In the genomic region with DNA sequence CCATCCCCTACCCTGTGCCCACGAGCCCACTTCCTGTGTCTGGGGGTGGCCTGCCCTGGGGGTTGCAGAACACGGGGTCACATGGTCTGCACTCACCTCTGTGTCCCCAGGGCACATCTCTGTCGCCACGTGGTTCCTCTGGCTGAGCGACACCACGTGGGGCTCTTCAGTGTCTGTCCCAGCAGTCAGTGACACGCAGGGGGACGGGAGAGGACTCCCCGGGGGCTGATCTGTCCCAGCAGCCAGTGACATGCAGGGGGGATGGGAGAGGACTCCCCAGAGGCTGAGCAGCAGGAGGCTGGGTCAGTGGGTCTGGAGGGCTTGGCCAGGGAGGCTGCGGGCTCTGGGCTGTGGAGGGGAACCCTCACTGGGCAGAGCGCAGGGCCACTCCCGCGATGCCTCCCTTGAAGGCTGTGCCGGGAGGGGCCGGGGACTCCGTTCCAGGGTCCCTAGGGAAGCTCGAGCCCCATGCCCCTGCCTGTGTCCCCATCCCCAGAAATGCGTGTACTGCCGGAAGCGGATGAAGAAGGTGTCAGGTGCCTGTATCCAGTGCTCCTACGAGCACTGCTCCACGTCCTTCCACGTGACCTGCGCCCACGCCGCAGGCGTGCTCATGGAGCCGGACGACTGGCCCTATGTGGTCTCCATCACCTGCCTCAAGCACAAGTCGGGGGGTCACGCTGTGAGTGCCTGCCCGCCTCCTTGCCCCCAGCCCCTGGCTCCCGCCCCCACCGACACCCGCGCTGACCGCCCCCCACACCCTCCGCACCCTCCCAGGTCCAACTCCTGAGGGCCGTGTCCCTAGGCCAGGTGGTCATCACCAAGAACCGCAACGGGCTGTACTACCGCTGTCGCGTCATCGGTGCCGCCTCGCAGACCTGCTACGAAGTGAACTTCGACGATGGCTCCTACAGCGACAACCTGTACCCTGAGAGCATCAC, we compare ENCODE assay signal across 15 cellular contexts.
DNase-seq lines count a peak whose midpoint lies in the region; ATAC-seq and TF ChIP-seq lines count a peak whose summit lies in the region.
"Had no signal": no experiment of that assay in that cellular context is flagged by ENCODE, and none has a peak within 500 bp of the region (broad histone marks: within the 10 kb centered on the region; RNA-seq: fewer than 3 reads in every experiment).

No MANE protein-coding gene starts in this region.

- no peak overlapping the region for H3K4me2 ChIP-seq in osteoblast (ENCODE audit: insufficient read depth, low read length)

- CTCF ChIA-PET in CD8-positive, alpha-beta T cell (lab: Charles Lee): interaction anchor here (1.4 kb wide), 1 partner anchor 10 kb away, joined by 3 read pairs; no protein-coding TSS in a partner anchor
- CTCF ChIA-PET in MCF 10A (lab: Yijun Ruan, JAX): interaction anchor here (0.6 kb wide), 1 partner anchor 99 kb away, joined by 3 read pairs; no protein-coding TSS in a partner anchor

- no peak overlapping the region for H3K27ac ChIP-seq in CD8-positive, alpha-beta T cell (ENCODE audit: low read depth, low read length)
- H3K27ac ChIP-seq in KOPT-K1 (ENCODE audit: low read depth, low read length, poor library complexity, severe bottlenecking): peak overlapping the region; percentile 21
- no peak overlapping the region for H3K27ac ChIP-seq in osteoblast (ENCODE audit: low read depth, low read length)
- H3K27ac ChIP-seq: foreskin keratinocyte, prostate gland, thyroid gland had no signal

- no peaks in the 10 kb centered on the region for H3K27me3 ChIP-seq in CD8-positive, alpha-beta T cell (ENCODE audit: insufficient read depth, low read length)
- no peaks in the 10 kb centered on the region for H3K27me3 ChIP-seq in osteoblast (ENCODE audit: insufficient read depth, low read length)
- H3K27me3 ChIP-seq: foreskin keratinocyte, thyroid gland had no signal

- POLR2A ChIA-PET in CD8-positive, alpha-beta T cell (lab: Charles Lee): no interaction called here
- POLR2A ChIA-PET in MCF 10A (lab: Yijun Ruan, JAX): no interaction called here

- no TSS peak for BruUV-seq in MCF 10A (replicated peaks; lab: Mats Ljungman, UMichigan)

- H3K4me3 Mint-ChIP-seq in CD8-positive, alpha-beta T cell: peak overlapping the region; percentile 23
- H3K4me3 Mint-ChIP-seq in chondrocyte (ENCODE audit: unreplicated experiment) (no peak overlapping the region), MCF 10A (ENCODE audit: unreplicated experiment) (no peak overlapping the region)
- H3K4me3 Mint-ChIP-seq: activated naive CD4-positive, alpha-beta T cell treated with anti-CD3 and anti-CD28 coated beads for 36 hours had no signal

- peak; percentile 52 for ATAC-seq in CD8-positive, alpha-beta T cell
- ATAC-seq in HG03565 (IDR thresholded peaks at IDR 0.05; ENCODE audit: unreplicated experiment): no peak
- ATAC-seq: foreskin keratinocyte had no signal

- no peaks in the 10 kb centered on the region for H3K9me3 Mint-ChIP-seq in CD8-positive, alpha-beta T cell
- no peaks in the 10 kb centered on the region for H3K9me3 Mint-ChIP-seq in chondrocyte (ENCODE audit: low read depth)
- H3K9me3 Mint-ChIP-seq in MCF 10A (ENCODE audit: unreplicated experiment): no peaks in the 10 kb centered on the region
- H3K9me3 Mint-ChIP-seq: activated naive CD4-positive, alpha-beta T cell treated with anti-CD3 and anti-CD28 coated beads for 36 hours had no signal

- H4K20me1 ChIP-seq in osteoblast (ENCODE audit: insufficient read depth, low read length): peaks cover 13% of the 10 kb centered on the region

- peaks cover 27% of the 10 kb centered on the region for H3K4me1 Mint-ChIP-seq in CD8-positive, alpha-beta T cell (ENCODE audit: low read depth)
- H3K4me1 Mint-ChIP-seq in chondrocyte (ENCODE audit: low read depth) (peaks cover 13% of the 10 kb centered on the region), MCF 10A (ENCODE audit: insufficient read depth, unreplicated experiment) (peaks cover 5% of the 10 kb centered on the region)

- no peak overlapping the region for H2AFZ ChIP-seq in osteoblast (ENCODE audit: low read length)

- peak overlapping the region; percentile 66 for H3K27ac Mint-ChIP-seq in CD8-positive, alpha-beta T cell
- H3K27ac Mint-ChIP-seq in chondrocyte (ENCODE audit: unreplicated experiment) (no peak overlapping the region), MCF 10A (ENCODE audit: low read depth, unreplicated experiment) (no peak overlapping the region)
- H3K27ac Mint-ChIP-seq: activated naive CD4-positive, alpha-beta T cell treated with anti-CD3 and anti-CD28 coated beads for 36 hours had no signal

- TF ChIP-seq CTCF in CD8-positive, alpha-beta T cell (IDR thresholded peaks at IDR 0.05): no peak
- TF ChIP-seq CTCF in chondrocyte (IDR thresholded peaks at IDR 0.05) (no peak), osteoblast (IDR thresholded peaks at IDR 0.05; ENCODE audit: extremely low read depth, low read depth, low read length) (no peak), MCF 10A (IDR thresholded peaks at IDR 0.05; ENCODE audit: unreplicated experiment) (no peak)

- intact Hi-C loops in CD8-positive, alpha-beta T cell (cut with DNase I, micrococcal nuclease): no loop called here
- intact Hi-C loops in MCF 10A (cut with micrococcal nuclease): no loop called here

- no peaks in the 10 kb centered on the region for H3K27me3 Mint-ChIP-seq in CD8-positive, alpha-beta T cell (ENCODE audit: low read depth)
- H3K27me3 Mint-ChIP-seq in chondrocyte (ENCODE audit: low read depth): no peaks in the 10 kb centered on the region
- H3K27me3 Mint-ChIP-seq in MCF 10A (ENCODE audit: insufficient read depth, unreplicated experiment): no peaks in the 10 kb centered on the region

- H3K36me3 Mint-ChIP-seq in CD8-positive, alpha-beta T cell: peaks cover 60% of the 10 kb centered on the region
- H3K36me3 Mint-ChIP-seq in chondrocyte (ENCODE audit: low read depth) (peaks cover 24% of the 10 kb centered on the region), MCF 10A (ENCODE audit: insufficient read depth, unreplicated experiment) (peaks cover 63% of the 10 kb centered on the region)

- peaks cover 16% of the 10 kb centered on the region for H3K36me3 ChIP-seq in CD8-positive, alpha-beta T cell (ENCODE audit: insufficient read depth, low read length)
- peaks cover 67% of the 10 kb centered on the region; the same call in 1 of the 2 replicates for H3K36me3 ChIP-seq in KOPT-K1 (ENCODE audit: insufficient read depth, low read length)
- H3K36me3 ChIP-seq in osteoblast (ENCODE audit: insufficient read depth, low read length): peaks cover 1% of the 10 kb centered on the region

- H3K79me2 ChIP-seq in osteoblast (ENCODE audit: insufficient read depth, low read length): no peaks in the 10 kb centered on the region

- H3K4me3 ChIP-seq in CD8-positive, alpha-beta T cell (ENCODE audit: low read depth, low read length): no peak overlapping the region
- H3K4me3 ChIP-seq in osteoblast (ENCODE audit: insufficient read depth, low read length): no peak overlapping the region
- H3K4me3 ChIP-seq: prostate gland, thyroid gland had no signal

- H3K9me3 ChIP-seq in CD8-positive, alpha-beta T cell (ENCODE audit: low read length): no peaks in the 10 kb centered on the region
- H3K9me3 ChIP-seq in KOPT-K1 (ENCODE audit: insufficient read depth, low read length, poor library complexity, severe bottlenecking): no peaks in the 10 kb centered on the region
- H3K9me3 ChIP-seq in osteoblast (ENCODE audit: low read depth, low read length): no peaks in the 10 kb centered on the region
- H3K9me3 ChIP-seq: prostate gland, thyroid gland had no signal

- peaks cover 31% of the 10 kb centered on the region for H3K4me1 ChIP-seq in CD8-positive, alpha-beta T cell (ENCODE audit: insufficient read depth, low read length)
- H3K4me1 ChIP-seq in osteoblast (ENCODE audit: insufficient read depth, low read length): peaks cover 16% of the 10 kb centered on the region
- H3K4me1 ChIP-seq: foreskin keratinocyte, prostate gland, thyroid gland had no signal

- peak in 3 of 7 experiments; percentile 57 to 63 (median 58) for DNase-seq in CD8-positive, alpha-beta T cell
- DNase-seq in chondrocyte (ENCODE audit: low spot score) (peak; percentile 87), osteoblast (ENCODE audit: insufficient read length, low spot score, missing footprints) (peak; percentile 86), iPS-NIHi11 (ENCODE audit: low spot score) (no peak), MCF 10A (ENCODE audit: unreplicated experiment) (no peak), hypothalamus (lab: John Stamatoyannopoulos, UW) (no peak)
- DNase-seq: activated naive CD4-positive, alpha-beta T cell treated with anti-CD3 and anti-CD28 coated beads for 36 hours; C1 segment of cervical spinal cord; caudate nucleus; foreskin keratinocyte; stimulated activated CD4-positive, alpha-beta T cell treated with anti-CD3 and anti-CD28 coated beads, Interleukin-15, amount 100 ng/mL, for 24 hours had no signal

Comparison
In these comparisons a context has a peak if more than half of its experiments do, and no peak if none do; other contexts are left out.
1. DNase-seq: peak in chondrocyte (single experiment) and osteoblast (single experiment); none in iPS-NIHi11 (single experiment), MCF 10A (single experiment) and hypothalamus (0 of 51).